ENCODE assay signal across 25 cellular contexts in genomic region chr20:12180107-12180661, GRCh38.
DNase-seq lines count a peak whose midpoint lies in the region; FAIRE-seq and TF ChIP-seq lines count a peak whose summit lies in the region.
"Had no signal": no experiment of that assay in that cellular context is flagged by ENCODE, and none has a peak within 500 bp of the region (broad histone marks: within the 10 kb centered on the region; RNA-seq: fewer than 3 reads in every experiment).

No MANE protein-coding gene starts in this region.

- WGBS in smooth muscle cell (ENCODE audit: low lambda C conversion rate) = 63% methylated on average over 5 of the region's 5 CpGs
- 52 to 60% (median 59%) methylated on average over 5 of the region's 5 CpGs for WGBS in small intestine, 3 donors

- no peaks in the 10 kb centered on the region for H3F3A ChIP-seq in smooth muscle cell (ENCODE audit: low read depth)

- TF ChIP-seq CTCF in smooth muscle cell (IDR thresholded peaks at IDR 0.05; ENCODE audit: borderline replicate concordance, insufficient read depth, poor library complexity, severe bottlenecking) = no peak

- H3K9ac ChIP-seq in smooth muscle cell (ENCODE audit: low read depth) = no peak overlapping the region

- H3K27ac ChIP-seq in smooth muscle cell (ENCODE audit: low read depth) = no peak overlapping the region
- no peak overlapping the region for H3K27ac ChIP-seq in small intestine (ENCODE audit: low read depth in 1 of 2, low read length in 1 of 2)
- H3K27ac ChIP-seq: C4-2B, epithelial cell of prostate, left lung, upper lobe of right lung had no signal

- no peak for FAIRE-seq in small intestine (lab: Jason Lieb, UNC)
- FAIRE-seq: D721Med, G401.6, H1 had no signal

- no peaks in the 10 kb centered on the region for H3K27me3 ChIP-seq in smooth muscle cell (ENCODE audit: low read depth)
- no peaks in the 10 kb centered on the region for H3K27me3 ChIP-seq in small intestine (ENCODE audit: control insufficient read depth in 2 of 2, insufficient read depth in 2 of 2, low read length in 2 of 2)
- H3K27me3 ChIP-seq: left lung, upper lobe of right lung had no signal

- H2AFZ ChIP-seq in smooth muscle cell (ENCODE audit: low read depth) = peak overlapping the region; percentile 29

- no peaks in the 10 kb centered on the region for H4K20me1 ChIP-seq in smooth muscle cell (ENCODE audit: low read depth)

- no peak overlapping the region for H3K4me2 ChIP-seq in smooth muscle cell

- H3K9me3 ChIP-seq in smooth muscle cell (replicated peaks; ENCODE audit: low read depth) (no peaks in the 10 kb centered on the region), small intestine (ENCODE audit: control insufficient read depth, low read depth) (no peaks in the 10 kb centered on the region)
- H3K9me3 ChIP-seq: left lung, upper lobe of right lung had no signal

- DNase-seq in NCI-H82 (lab: John Stamatoyannopoulos, UW) = peak; percentile 9
- DNase-seq in NCI-H82 treated with DMSO at 0.1 percent for 48 hours (lab: John Stamatoyannopoulos, UW; ENCODE audit: unreplicated experiment) = no peak
- DNase-seq in NCI-H1436 treated with DMSO at 0.1 percent for 48 hours (lab: John Stamatoyannopoulos, UW) = peak; percentile 84
- DNase-seq in NCI-H774 (lab: John Stamatoyannopoulos, UW) = peak; percentile 77
- no peak for DNase-seq in smooth muscle cell (lab: John Stamatoyannopoulos, UW; ENCODE audit: unreplicated experiment)
- DNase-seq in small intestine = no peak
- DNase-seq in AG20443 (ENCODE audit: low spot score) = no peak
- DNase-seq in stimulated activated CD4-positive, alpha-beta T cell treated with anti-CD3 and anti-CD28 coated beads, Interleukin-15, amount 100 ng/mL, for 24 hours = no peak
- DNase-seq: activated B cell treated with CpG ODN at 0.5 μM for 24 hours; activated CD4-positive, alpha-beta T cell treated with anti-CD3 and anti-CD28 coated beads, Interleukin-2, amount 50 U/mL, for 4 hours; activated CD8-positive, alpha-beta memory T cell treated with anti-CD3 and anti-CD28 coated beads, Interleukin-2, amount 50 U/mL, for 48 hours; activated effector memory CD4-positive, alpha-beta T cell treated with Interleukin-2 at 50 U/mL for 16 hours; activated naive CD8-positive, alpha-beta T cell treated with anti-CD3 and anti-CD28 coated beads, Interleukin-2, amount 10 ng/mL, durations not matched to agents 7 days and 5 days; cerebellar nuclear complex; Karpas-422; left lung; NCI-H1048; NK-92 treated with Interleukin-12 subunit alpha and Interleukin-12 subunit beta, amount 100 ng/mL, for 24 hours; right cardiac atrium; upper lobe of right lung had no signal

- no peaks in the 10 kb centered on the region for H3K79me2 ChIP-seq in smooth muscle cell (ENCODE audit: low read depth)

- no peaks in the 10 kb centered on the region for H3K36me3 ChIP-seq in smooth muscle cell (ENCODE audit: low read depth)
- H3K36me3 ChIP-seq in small intestine (ENCODE audit: control insufficient read depth in 2 of 2, insufficient read depth in 2 of 2, low read length in 2 of 2) = no peaks in the 10 kb centered on the region
- H3K36me3 ChIP-seq: left lung, upper lobe of right lung had no signal

- H3K4me1 ChIP-seq in smooth muscle cell (ENCODE audit: low read depth) (no peaks in the 10 kb centered on the region), small intestine (ENCODE audit: control insufficient read depth in 2 of 2, insufficient read depth in 1 of 2, low read depth in 1 of 2, low read length in 1 of 2) (no peaks in the 10 kb centered on the region)
- H3K4me1 ChIP-seq: left lung, upper lobe of right lung had no signal

- H3K4me3 ChIP-seq in smooth muscle cell = no peak overlapping the region
- no peak overlapping the region for H3K4me3 ChIP-seq in small intestine (ENCODE audit: low read depth in 1 of 2, low read length in 2 of 2)
- H3K4me3 ChIP-seq: left lung, upper lobe of right lung had no signal

Comparison
In these comparisons a context has a peak if more than half of its experiments do, and no peak if none do; other contexts are left out.
1. DNase-seq: peak in NCI-H82 (single experiment), NCI-H1436 treated with DMSO at 0.1 percent for 48 hours (single experiment) and NCI-H774 (single experiment); none in NCI-H82 treated with DMSO at 0.1 percent for 48 hours (single experiment), smooth muscle cell (single experiment), small intestine (single experiment), AG20443 (single experiment) and stimulated activated CD4-positive, alpha-beta T cell treated with anti-CD3 and anti-CD28 coated beads, Interleukin-15, amount 100 ng/mL, for 24 hours (single experiment).